Comparison of ENCODE assay signal across 8 cellular contexts in the genomic region with DNA sequence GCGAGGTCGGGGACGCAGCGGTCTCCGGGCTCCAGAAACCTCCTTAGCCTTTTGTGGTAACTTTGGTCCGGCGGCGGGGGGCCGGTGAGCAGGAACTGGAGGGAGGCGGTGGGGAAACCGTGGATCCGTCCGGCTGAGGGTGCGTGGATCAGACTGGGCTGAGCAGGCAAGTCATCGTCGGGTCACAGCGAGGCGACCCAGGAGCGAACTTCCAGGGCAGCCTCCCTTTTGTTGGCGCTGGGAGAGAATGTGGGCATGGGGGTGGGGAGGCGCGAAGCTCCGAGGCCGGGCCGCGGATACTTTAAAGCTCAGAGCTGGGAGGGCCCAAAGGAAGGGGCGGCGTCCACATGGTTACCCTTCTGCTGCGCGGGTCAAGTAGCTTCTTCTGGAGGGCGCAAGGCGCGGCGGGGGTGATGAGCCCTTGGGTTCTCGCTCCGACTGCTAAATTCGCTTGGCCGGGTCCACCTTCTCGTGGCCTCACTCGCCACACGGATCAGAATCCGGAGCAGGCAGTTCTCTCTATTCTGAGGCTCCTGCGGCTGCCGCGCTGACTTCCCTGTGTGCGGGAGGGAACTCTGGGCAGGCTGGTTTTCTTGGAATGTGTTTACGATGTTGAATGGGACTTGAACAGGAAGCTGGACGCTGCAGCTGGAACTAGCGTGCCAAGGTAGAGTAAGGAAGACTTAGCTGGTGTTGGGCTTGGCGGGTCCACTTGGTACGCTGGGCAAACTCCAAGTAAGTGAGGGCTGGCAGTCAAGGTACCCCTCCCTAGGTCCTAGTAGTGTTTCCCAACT. TPM values are rescaled to one million over a fixed set of nuclear protein-coding genes. Genes with fewer than 3 reads are reported as not detected.
A peak's percentile ranks its signal among the peaks of the same experiment; 100 is the strongest.
DNase-seq lines count a peak whose midpoint lies in the region; ATAC-seq and TF ChIP-seq lines count a peak whose summit lies in the region.

No MANE protein-coding gene starts in this region.

- ATAC-seq in left cardiac atrium, result peak; percentile 72 to 93
- peak; percentile 76 to 84 (median 82) for ATAC-seq in psoas muscle
- no peak for ATAC-seq in GM18520 (IDR thresholded peaks at IDR 0.05; ENCODE audit: unreplicated experiment)
- no peak for ATAC-seq in GM21737 (IDR thresholded peaks at IDR 0.05; ENCODE audit: unreplicated experiment)
- no peak for ATAC-seq in HG02852 (IDR thresholded peaks at IDR 0.05; ENCODE audit: unreplicated experiment)

- no peaks in the 10 kb centered on the region for H3K27me3 ChIP-seq in psoas muscle (ENCODE audit: insufficient read depth in 3 of 3, low read length in 2 of 3)

- H3K36me3 ChIP-seq in psoas muscle (ENCODE audit: insufficient read depth in 1 of 2, low read depth in 1 of 2), result no peaks in the 10 kb centered on the region

- 0 to 1% (median 0%) methylated on average over 47 to 51 of the region's 51 CpGs for WGBS in psoas muscle, 3 donors

- TF ChIP-seq CTCF in psoas muscle (IDR thresholded peaks at IDR 0.05), result no peak

- intact Hi-C loops in left cardiac atrium (cut with DNase I) (loop anchor here in 1 of 2 donors (5.0 kb wide), 1 partner anchor 75 kb away; no protein-coding TSS in a partner anchor), psoas muscle (cut with DNase I) (loop anchor here (5.0 kb wide), 3 partner anchors 40 to 85 kb away; no protein-coding TSS in a partner anchor)

- H3K4me3 ChIP-seq in psoas muscle, result peak overlapping the region; percentile 94

- DNase-seq in DMS114 treated with DMSO at 0.1 percent for 48 hours (lab: John Stamatoyannopoulos, UW; ENCODE audit: unreplicated experiment), result peak; percentile 39
- DNase-seq in M059J (ENCODE audit: low read depth), result peak; percentile 94
- DNase-seq in amniotic stem cell (lab: John Stamatoyannopoulos, UW), result peak; percentile 66
- peak; percentile 85 for DNase-seq in left cardiac atrium
- DNase-seq in psoas muscle, result peak; percentile 79 to 86

- peaks cover 19% of the 10 kb centered on the region for H3K4me1 ChIP-seq in psoas muscle

- peak overlapping the region; percentile 88 for H3K27ac ChIP-seq in psoas muscle

- no peaks in the 10 kb centered on the region for H3K9me3 ChIP-seq in psoas muscle

RNA-seq across cellular contexts. Expression of gene GULP1, which starts 1.0 kb away (rescaled TPM):
- 98.9 and 126 TPM in 2 replicates for total RNA-seq in M059J (2014; rRNA removed; shearing (Covaris generic))
- 10 to 100 TPM; 10.8 to 17.4 TPM for total RNA-seq in left cardiac atrium
- total RNA-seq in psoas muscle, result 10 to 100 TPM in 3 of 4 donors, 1 to 10 TPM in 1; 9.3 to 15.9 (median 13.5) TPM
- polyA plus RNA-seq in psoas muscle, result 10 to 100 TPM in 1 of 3 donors, 1 to 10 TPM in 2; 5.6 to 18.0 (median 10.0) TPM

Comparison
In these comparisons a context has a peak if more than half of its experiments do, and no peak if none do; other contexts are left out.
1. DNase-seq: peak in every context shown above with its lines; median percentile 94 in M059J; 85 in left cardiac atrium; 82 in psoas muscle; 66 in amniotic stem cell; 39 in DMS114 treated with DMSO at 0.1 percent for 48 hours.
2. ATAC-seq: peak in left cardiac atrium (2 of 2) and psoas muscle (4 of 4); none in GM18520 (single experiment), GM21737 (single experiment) and HG02852 (single experiment).